11 cellular contexts compared by ENCODE assay signal in genomic region chr15:101244039-101244781, GRCh38. TPM values are rescaled to one million over a fixed set of nuclear protein-coding genes. Genes with fewer than 3 reads are reported as not detected.
DNase-seq lines count a peak whose midpoint lies in the region; TF ChIP-seq lines count a peak whose summit lies in the region.
"Had no signal": no experiment of that assay in that cellular context is flagged by ENCODE, and none has a peak within 500 bp of the region (broad histone marks: within the 10 kb centered on the region; RNA-seq: fewer than 3 reads in every experiment).

No MANE protein-coding gene starts in this region.

- H3K9ac ChIP-seq in OCI-LY1 (ENCODE audit: low read length) (no peak overlapping the region), mammary epithelial cell (ENCODE audit: insufficient read depth, low read length) (no peak overlapping the region)

- POLR2A ChIA-PET in activated CD4-positive, alpha-beta T cell treated with anti-CD3 and anti-CD28 coated beads, Interleukin-2, amount 10 ng/mL, durations not matched to agents 7 days and 5 days (lab: Charles Lee) = interaction anchor here (0.7 to 0.9 kb wide), 2 partner anchors 38 to 44 kb away, joined by 3 read pairs; no protein-coding TSS in a partner anchor

- WGBS in mammary epithelial cell (ENCODE audit: low coverage, missing lambda C conversion rate) = 11% methylated on average over 7 of the region's 7 CpGs
- WGBS in spleen, 5 donors = 29 to 50% (median 33%) methylated on average over 7 of the region's 7 CpGs

- H3K36me3 Mint-ChIP-seq in activated CD4-positive, alpha-beta T cell treated with anti-CD3 and anti-CD28 coated beads, Interleukin-2, amount 10 ng/mL, durations not matched to agents 7 days and 5 days (ENCODE audit: low read depth) = peaks cover 39% of the 10 kb centered on the region

- no peaks in the 10 kb centered on the region for H3K9me2 ChIP-seq in OCI-LY1 (ENCODE audit: low read depth, low read length)

- dilution Hi-C loops in mammary epithelial cell (cut with HindIII; ENCODE audit: low sequenced_read_pairs) = loop anchor here (5.0 kb wide), 1 partner anchor 52 kb away; no protein-coding TSS in a partner anchor

- H3K9me3 ChIP-seq in OCI-LY1 (ENCODE audit: low read length) = no peaks in the 10 kb centered on the region
- no peaks in the 10 kb centered on the region for H3K9me3 ChIP-seq in mammary epithelial cell (replicated peaks; ENCODE audit: insufficient read depth, low read length)
- H3K9me3 ChIP-seq in spleen = no peaks in the 10 kb centered on the region

- H4K20me1 ChIP-seq in OCI-LY1 (ENCODE audit: insufficient read depth, low read length) (no peaks in the 10 kb centered on the region), mammary epithelial cell (ENCODE audit: insufficient read depth, low read length) (no peaks in the 10 kb centered on the region)

- H3K27ac ChIP-seq in OCI-LY1 (ENCODE audit: low read depth, low read length, poor library complexity, severe bottlenecking) (no peak overlapping the region), mammary epithelial cell (ENCODE audit: insufficient read depth, low read depth, low read length) (no peak overlapping the region), spleen (peak overlapping the region; percentile 51 to 90 (median 82))

- peak overlapping the region; percentile 60 for H3K4me3 Mint-ChIP-seq in activated CD4-positive, alpha-beta T cell treated with anti-CD3 and anti-CD28 coated beads, Interleukin-2, amount 10 ng/mL, durations not matched to agents 7 days and 5 days

- H3K9me3 Mint-ChIP-seq in activated CD4-positive, alpha-beta T cell treated with anti-CD3 and anti-CD28 coated beads, Interleukin-2, amount 10 ng/mL, durations not matched to agents 7 days and 5 days = no peaks in the 10 kb centered on the region

- no peak for TF ChIP-seq CTCF in OCI-LY1 (IDR thresholded peaks at IDR 0.05; ENCODE audit: low read length)
- no peak for TF ChIP-seq CTCF in mammary epithelial cell (conservative IDR thresholded peaks at IDR 0.05 in 1 of 2, IDR thresholded peaks at IDR 0.05 in 1 of 2; ENCODE audit: extremely low read depth in 1 of 2, insufficient read depth in 1 of 2, low read depth in 1 of 2, low read length in 2 of 2)
- TF ChIP-seq CTCF in spleen (IDR thresholded peaks at IDR 0.05 in 8 of 11, conservative IDR thresholded peaks at IDR 0.05 in 3 of 11) = no peak

- no peaks in the 10 kb centered on the region for H3F3A ChIP-seq in OCI-LY1 (ENCODE audit: insufficient read depth, low read length)

- no peak for DNase-seq in activated CD4-positive, alpha-beta T cell treated with anti-CD3 and anti-CD28 coated beads, Interleukin-2, amount 10 ng/mL, durations not matched to agents 7 days and 5 days
- DNase-seq in activated CD4-positive, alpha-beta T cell treated with anti-CD3 and anti-CD28 coated beads for 4 hours = no peak
- DNase-seq in mammary epithelial cell = no peak
- DNase-seq in spleen = peak; percentile 34
- DNase-seq in DMS153 (lab: John Stamatoyannopoulos, UW) = no peak
- DNase-seq in NCI-H2029 (lab: John Stamatoyannopoulos, UW) = no peak
- DNase-seq in posterior vena cava (ENCODE audit: low spot score) = no peak
- DNase-seq: ACHN, dorsolateral prefrontal cortex, NCI-H1417 had no signal

- intact Hi-C loops in mammary epithelial cell (cut with micrococcal nuclease) = no loop called here
- intact Hi-C loops in spleen (cut with DNase I; ENCODE audit: low total_unique reads) = no loop called here
- intact Hi-C loops in posterior vena cava (cut with DNase I) = loop anchor here in 1 of 2 donors (10.0 kb wide), 1 partner anchor 69 kb away; no protein-coding TSS in a partner anchor

- H3K79me2 ChIP-seq in OCI-LY1 (ENCODE audit: insufficient read depth, low read length) = no peaks in the 10 kb centered on the region
- peaks cover 100% of the 10 kb centered on the region for H3K79me2 ChIP-seq in mammary epithelial cell (ENCODE audit: insufficient read depth, low read length)

- H3K4me1 Mint-ChIP-seq in activated CD4-positive, alpha-beta T cell treated with anti-CD3 and anti-CD28 coated beads, Interleukin-2, amount 10 ng/mL, durations not matched to agents 7 days and 5 days = peaks cover 94% of the 10 kb centered on the region

- TF ChIP-seq POLR2A in spleen (IDR thresholded peaks at IDR 0.05) = no peak

- no peaks in the 10 kb centered on the region for H3K27me3 Mint-ChIP-seq in activated CD4-positive, alpha-beta T cell treated with anti-CD3 and anti-CD28 coated beads, Interleukin-2, amount 10 ng/mL, durations not matched to agents 7 days and 5 days

- H3K27ac Mint-ChIP-seq in activated CD4-positive, alpha-beta T cell treated with anti-CD3 and anti-CD28 coated beads, Interleukin-2, amount 10 ng/mL, durations not matched to agents 7 days and 5 days = peak overlapping the region; percentile 76

- BruUV-seq in mammary epithelial cell (replicated peaks; lab: Mats Ljungman, UMichigan) = no TSS peak

- H3K27me3 ChIP-seq in OCI-LY1 (ENCODE audit: insufficient read depth, low read length) (no peaks in the 10 kb centered on the region), mammary epithelial cell (ENCODE audit: insufficient read depth, low read length) (no peaks in the 10 kb centered on the region), spleen (replicated peaks in 1 of 7) (no peaks in the 10 kb centered on the region)
- H3K27me3 ChIP-seq: dorsolateral prefrontal cortex had no signal

- H3K4me1 ChIP-seq in OCI-LY1 (ENCODE audit: insufficient read depth, low read length, severe bottlenecking) = peaks cover 37% of the 10 kb centered on the region
- peaks cover 65% of the 10 kb centered on the region for H3K4me1 ChIP-seq in mammary epithelial cell (ENCODE audit: insufficient read depth, low read length)
- peaks cover 67 to 100% (median 98%) of the 10 kb centered on the region in 6 donors for H3K4me1 ChIP-seq in spleen

- CTCF ChIA-PET in activated CD4-positive, alpha-beta T cell treated with anti-CD3 and anti-CD28 coated beads, Interleukin-2, amount 10 ng/mL, durations not matched to agents 7 days and 5 days (lab: Charles Lee) = interaction anchor here (0.6 to 1.9 kb wide), 10 partner anchors 11 to 122 kb away, joined by 3 to 7 read pairs (median 4); no protein-coding TSS in a partner anchor
- CTCF ChIA-PET in mammary epithelial cell (lab: Charles Lee; ENCODE audit: low non-redundant PET) = interaction anchor here (0.6 kb wide), 1 partner anchor 72 kb away, joined by 3 read pairs; no protein-coding TSS in a partner anchor

- H2AFZ ChIP-seq in OCI-LY1 (ENCODE audit: low read length) (no peak overlapping the region), mammary epithelial cell (ENCODE audit: low read depth, low read length) (no peak overlapping the region)

- in situ Hi-C loops in mammary epithelial cell (cut with MboI; ENCODE audit: low sequenced_read_pairs in 2 of 2) = no loop called here

- no peak overlapping the region for H3K4me3 ChIP-seq in OCI-LY1 (ENCODE audit: low read depth, low read length, poor library complexity, severe bottlenecking)
- no peak overlapping the region for H3K4me3 ChIP-seq in mammary epithelial cell (replicated peaks in 1 of 3; ENCODE audit: insufficient read depth in 1 of 3, low read depth in 2 of 3, low read length in 3 of 3)
- H3K4me3 ChIP-seq in spleen = peak overlapping the region in 1 of 8 donors; percentile 66

- peak overlapping the region; percentile 5; the same call in 1 of the 2 replicates for H3K4me2 ChIP-seq in OCI-LY1 (ENCODE audit: low read length)
- H3K4me2 ChIP-seq in mammary epithelial cell (ENCODE audit: insufficient read depth, low read depth, low read length) = peak overlapping the region; percentile 76

- H3K36me3 ChIP-seq in OCI-LY1 (ENCODE audit: insufficient read depth, low read length) (peaks cover 6% of the 10 kb centered on the region; the same call in 1 of the 2 replicates), mammary epithelial cell (ENCODE audit: insufficient read depth, low read length) (peaks cover 1% of the 10 kb centered on the region), spleen (peaks cover 0 to 4% (median 0%) of the 10 kb centered on the region in 6 donors)

RNA-seq across cellular contexts. Expression of gene CHSY1, which starts 7.6 kb away (rescaled TPM):
- 10 to 100 TPM; 32.5 to 39.6 TPM for total RNA-seq in activated CD4-positive, alpha-beta T cell treated with anti-CD3 and anti-CD28 coated beads, Interleukin-2, amount 10 ng/mL, durations not matched to agents 7 days and 5 days
- total RNA-seq in mammary epithelial cell (10 to 100 TPM; 37.9 to 40.2 TPM), spleen (10 to 100 TPM; 50.2 to 99.5 (median 55.9) TPM), posterior vena cava (10 to 100 TPM; 48.6 to 57.3 TPM)
- polyA plus RNA-seq in mammary epithelial cell (30.2 TPM), spleen (1 to 10 TPM; 6.8 to 9.2 (median 8.3) TPM)
- polyA minus RNA-seq in mammary epithelial cell = 83.7 TPM

RNA-seq across cellular contexts. Expression of gene SELENOS, which starts 33.1 kb away (rescaled TPM):
- total RNA-seq in activated CD4-positive, alpha-beta T cell treated with anti-CD3 and anti-CD28 coated beads, Interleukin-2, amount 10 ng/mL, durations not matched to agents 7 days and 5 days = 10 to 100 TPM; 29.1 to 29.7 TPM
- 10 to 100 TPM; 51.7 to 81.2 TPM for total RNA-seq in mammary epithelial cell
- 68.4 TPM for polyA plus RNA-seq in mammary epithelial cell
- polyA minus RNA-seq in mammary epithelial cell = 23.9 TPM
- 100 to 1,000 TPM in 1 of 7 donors, 10 to 100 TPM in 6; 47.3 to 109 (median 63.8) TPM for total RNA-seq in spleen
- polyA plus RNA-seq in spleen = 10 to 100 TPM; 25.7 to 41.1 (median 39.7) TPM
- 10 to 100 TPM; 67.4 to 76.7 TPM for total RNA-seq in posterior vena cava

RNA-seq across cellular contexts. Expression of gene SNRPA1, which starts 50.8 kb away (rescaled TPM):
- total RNA-seq in activated CD4-positive, alpha-beta T cell treated with anti-CD3 and anti-CD28 coated beads, Interleukin-2, amount 10 ng/mL, durations not matched to agents 7 days and 5 days = 100 to 1,000 TPM in 1 of 2 experiments, 10 to 100 TPM in 1; 92.8 to 109 TPM
- total RNA-seq in mammary epithelial cell (10 to 100 TPM; 17.2 to 85.7 TPM), spleen (10 to 100 TPM; 56.2 to 85.4 (median 68.8) TPM), posterior vena cava (10 to 100 TPM; 33.6 to 38.2 TPM)
- polyA plus RNA-seq in mammary epithelial cell (75.0 TPM), spleen (10 to 100 TPM; 74.6 to 75.1 (median 74.7) TPM)
- 32.0 TPM for polyA minus RNA-seq in mammary epithelial cell

Comparison
In these comparisons a context has a peak if more than half of its experiments do, and no peak if none do; other contexts are left out.
1. H3K27ac ChIP-seq: peak in spleen (8 of 8); none in OCI-LY1 (single experiment) and mammary epithelial cell (single experiment).